Comparison of ENCODE assay signal across 23 cellular contexts in the genomic region with DNA sequence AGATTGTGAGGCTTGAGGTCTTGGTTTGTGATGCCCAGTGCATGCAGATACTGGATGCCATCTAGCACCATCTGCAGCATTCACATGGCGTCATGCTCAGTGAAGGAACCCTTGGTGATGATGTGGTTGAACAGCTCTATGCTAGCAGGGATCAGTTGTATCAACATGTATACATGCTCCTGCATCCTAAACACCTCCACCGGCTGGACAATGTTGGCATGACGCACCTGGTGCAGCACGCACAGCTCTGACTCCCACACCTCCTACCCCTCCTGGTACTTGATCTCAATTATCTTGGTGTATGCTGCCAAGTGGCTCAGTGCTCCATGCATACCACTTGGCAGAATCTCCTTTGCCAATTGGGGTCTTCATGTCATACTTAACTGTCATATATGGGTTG.
"Had no signal": no experiment of that assay in that cellular context is flagged by ENCODE, and none has a peak within 500 bp of the region (broad histone marks: within the 10 kb centered on the region; RNA-seq: fewer than 3 reads in every experiment).

No MANE protein-coding gene starts in this region.

- H3K27ac Mint-ChIP-seq: activated naive CD8-positive, alpha-beta T cell; activated T-helper 2 cell treated with anti-CD3 and anti-CD28 coated beads, Interferon-gamma antibody, Interleukin-2, Interleukin-4, amounts not matched to agents 10 μg/mL and 5 μg/mL and 100 μg/mL, durations not matched to agents 14 hours and 24 hours and 36 hours; endodermal cell; nephron progenitor cell; stimulated activated effector memory CD8-positive, alpha-beta T cell treated with anti-CD3 and anti-CD28 coated beads, Interleukin-12 subunit alpha, Interleukin-12 subunit beta, amount 100 ng/mL, for 72 hours had no signal

- FAIRE-seq: astrocyte had no signal

- H3K27me3 ChIP-seq: adrenal gland, esophagus squamous epithelium, gastrocnemius medialis, right lobe of liver, testis, vagina had no signal

- DNase-seq: activated CD4-positive, alpha-beta T cell treated with anti-CD3 and anti-CD28 coated beads for 1 hour; activated CD8-positive, alpha-beta memory T cell treated with anti-CD3 and anti-CD28 coated beads, Interleukin-2, amount 50 U/mL, for 48 hours; activated naive CD4-positive, alpha-beta T cell; activated T-cell treated with anti-CD3 and anti-CD28 coated beads, Interleukin-2, amount 50 U/mL, for 4 hours; adrenal gland; cortex of kidney; endodermal cell; esophagus squamous epithelium; gastrocnemius medialis; hippocampal formation; midbrain; nephron progenitor cell; occipital lobe; right lobe of liver; stimulated activated CD4-positive, alpha-beta T cell treated with anti-CD3 and anti-CD28 coated beads, Interleukin-1b, Interleukin-23, amount 100 ng/mL, for 48 hours; testis; trophoblast cell had no signal

- H3K27me3 Mint-ChIP-seq: activated naive CD8-positive, alpha-beta T cell had no signal

- H3K4me1 Mint-ChIP-seq: endodermal cell; nephron progenitor cell; stimulated activated effector memory CD8-positive, alpha-beta T cell treated with anti-CD3 and anti-CD28 coated beads, Interleukin-12 subunit alpha, Interleukin-12 subunit beta, amount 100 ng/mL, for 72 hours had no signal

- H3K4me3 ChIP-seq: adrenal gland, esophagus squamous epithelium, gastrocnemius medialis, right lobe of liver, skin epidermis, testis, vagina had no signal

- H3K9me3 Mint-ChIP-seq: activated T-cell treated with anti-CD3 and anti-CD28 coated beads, Interleukin-2, amount 50 U/mL, for 4 hours; activated T-helper 2 cell treated with anti-CD3 and anti-CD28 coated beads, Interferon-gamma antibody, Interleukin-2, Interleukin-4, amounts not matched to agents 10 μg/mL and 5 μg/mL and 100 μg/mL, durations not matched to agents 14 hours and 24 hours and 36 hours; nephron progenitor cell; stimulated activated effector memory CD8-positive, alpha-beta T cell treated with anti-CD3 and anti-CD28 coated beads, Interleukin-12 subunit alpha, Interleukin-12 subunit beta, amount 100 ng/mL, for 72 hours had no signal

- ATAC-seq: activated T-cell treated with anti-CD3 and anti-CD28 coated beads, Interleukin-2, amount 50 U/mL, for 4 hours; gastrocnemius medialis had no signal

- H3K27ac ChIP-seq: adrenal gland, esophagus squamous epithelium, gastrocnemius medialis, right lobe of liver, skin epidermis, testis, vagina had no signal

- H3K4me3 Mint-ChIP-seq: activated naive CD8-positive, alpha-beta T cell; activated T-cell treated with anti-CD3 and anti-CD28 coated beads, Interleukin-2, amount 50 U/mL, for 4 hours; endodermal cell; nephron progenitor cell; stimulated activated effector memory CD8-positive, alpha-beta T cell treated with anti-CD3 and anti-CD28 coated beads, Interleukin-12 subunit alpha, Interleukin-12 subunit beta, amount 100 ng/mL, for 72 hours had no signal

- H3K9me3 ChIP-seq: adrenal gland, esophagus squamous epithelium, gastrocnemius medialis, right lobe of liver, testis, vagina had no signal

- H3K4me1 ChIP-seq: adrenal gland, esophagus squamous epithelium, gastrocnemius medialis, right lobe of liver, testis, vagina had no signal
